20 cellular contexts compared by ENCODE assay signal in the genomic region with DNA sequence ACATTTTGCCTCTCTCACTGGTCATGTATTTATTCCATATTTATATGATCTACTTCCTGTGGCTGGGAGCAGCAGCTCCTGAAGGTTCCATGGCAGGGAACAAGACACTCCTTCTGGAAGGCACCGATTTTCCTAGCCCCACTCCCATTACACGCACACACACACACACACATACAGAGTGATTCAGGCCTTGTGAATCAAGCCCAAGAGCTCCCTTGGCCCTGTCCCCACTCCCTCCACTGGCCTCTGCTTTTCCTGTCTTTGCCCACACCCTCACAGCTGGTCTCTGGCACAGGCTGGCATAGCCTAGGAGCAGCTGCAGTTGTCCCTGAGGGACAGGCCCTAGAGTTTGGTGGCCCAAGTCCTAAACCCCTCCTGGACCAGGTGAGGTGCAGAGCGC.
DNase-seq lines count a peak whose midpoint lies in the region; FAIRE-seq and TF ChIP-seq lines count a peak whose summit lies in the region.
"Had no signal": no experiment of that assay in that cellular context is flagged by ENCODE, and none has a peak within 500 bp of the region (broad histone marks: within the 10 kb centered on the region; RNA-seq: fewer than 3 reads in every experiment).

No MANE protein-coding gene starts in this region.

- peak overlapping the region in 18 of 59 donors; percentile 6 to 71 (median 32) for H3K27ac ChIP-seq in dorsolateral prefrontal cortex
- H3K27ac ChIP-seq: adrenal gland, cardiac muscle cell, epithelial cell of prostate, parathyroid adenoma, stomach had no signal

- no peak for TF ChIP-seq CTCF in dorsolateral prefrontal cortex (IDR thresholded peaks at IDR 0.05 in 54 of 56, conservative IDR thresholded peaks at IDR 0.05 in 2 of 56; ENCODE audit: low read depth in 1 of 56, partially characterized antibody in 56 of 56)

- DNase-seq in NCI-H1092 treated with DMSO at 0.1 percent for 48 hours (lab: John Stamatoyannopoulos, UW) = peak; percentile 19
- no peak for DNase-seq in NCI-H1092 (lab: John Stamatoyannopoulos, UW)
- DNase-seq in NCI-H2081 (lab: John Stamatoyannopoulos, UW) = peak; percentile 57 to 86
- DNase-seq in dorsolateral prefrontal cortex = peak in 6 of 10 donors; percentile 41 to 68 (median 62)
- DNase-seq in putamen (ENCODE audit: low spot score) = peak; percentile 19
- DNase-seq in frontal cortex (ENCODE audit: low spot score in 2 of 2) = no peak
- DNase-seq in stimulated activated CD4-positive, alpha-beta T cell treated with anti-CD3 and anti-CD28 coated beads, Interleukin-1b, Interleukin-23, amount 100 ng/mL, for 48 hours = no peak
- no peak for DNase-seq in urothelium cell line (ENCODE audit: low spot score)
- DNase-seq: activated CD8-positive, alpha-beta memory T cell treated with anti-CD3 and anti-CD28 coated beads, Interleukin-2, amount 10 ng/mL, durations not matched to agents 7 days and 5 days; adrenal gland; mesendoderm; natural killer cell; NCI-H2107; stimulated activated CD4-positive, alpha-beta T cell treated with anti-CD3 and anti-CD28 coated beads, Interleukin-4, amount 100 ng/mL, for 1 hour; stomach had no signal

- H3K4me3 ChIP-seq in dorsolateral prefrontal cortex = peak overlapping the region in 11 of 59 donors; percentile 32 to 61 (median 51)
- H3K4me3 ChIP-seq: adrenal gland, cardiac muscle cell, GM12878, stomach had no signal

- intact Hi-C loops in dorsolateral prefrontal cortex (cut with DNase I) = loop anchor here in 1 of 2 donors (5.0 kb wide), 1 partner anchor 55 kb away; no protein-coding TSS in a partner anchor

- no peak for FAIRE-seq in frontal cortex (lab: Jason Lieb, UNC)
- no peak for FAIRE-seq in urothelium cell line (lab: Jason Lieb, UNC)
- FAIRE-seq: GM12878, GM19239 had no signal

- H3K27me3 ChIP-seq in dorsolateral prefrontal cortex = peaks cover 0 to 9% (median 0%) of the 10 kb centered on the region in 45 donors
- H3K27me3 ChIP-seq: cardiac muscle cell had no signal

Comparison
In these comparisons a context has a peak if more than half of its experiments do, and no peak if none do; other contexts are left out.
1. DNase-seq: peak in NCI-H1092 treated with DMSO at 0.1 percent for 48 hours (single experiment), NCI-H2081 (2 of 2), dorsolateral prefrontal cortex (6 of 10) and putamen (single experiment); none in NCI-H1092 (single experiment), frontal cortex (0 of 2), stimulated activated CD4-positive, alpha-beta T cell treated with anti-CD3 and anti-CD28 coated beads, Interleukin-1b, Interleukin-23, amount 100 ng/mL, for 48 hours (single experiment) and urothelium cell line (single experiment).